Comparison of ENCODE assay signal across 8 cellular contexts in the genomic region with DNA sequence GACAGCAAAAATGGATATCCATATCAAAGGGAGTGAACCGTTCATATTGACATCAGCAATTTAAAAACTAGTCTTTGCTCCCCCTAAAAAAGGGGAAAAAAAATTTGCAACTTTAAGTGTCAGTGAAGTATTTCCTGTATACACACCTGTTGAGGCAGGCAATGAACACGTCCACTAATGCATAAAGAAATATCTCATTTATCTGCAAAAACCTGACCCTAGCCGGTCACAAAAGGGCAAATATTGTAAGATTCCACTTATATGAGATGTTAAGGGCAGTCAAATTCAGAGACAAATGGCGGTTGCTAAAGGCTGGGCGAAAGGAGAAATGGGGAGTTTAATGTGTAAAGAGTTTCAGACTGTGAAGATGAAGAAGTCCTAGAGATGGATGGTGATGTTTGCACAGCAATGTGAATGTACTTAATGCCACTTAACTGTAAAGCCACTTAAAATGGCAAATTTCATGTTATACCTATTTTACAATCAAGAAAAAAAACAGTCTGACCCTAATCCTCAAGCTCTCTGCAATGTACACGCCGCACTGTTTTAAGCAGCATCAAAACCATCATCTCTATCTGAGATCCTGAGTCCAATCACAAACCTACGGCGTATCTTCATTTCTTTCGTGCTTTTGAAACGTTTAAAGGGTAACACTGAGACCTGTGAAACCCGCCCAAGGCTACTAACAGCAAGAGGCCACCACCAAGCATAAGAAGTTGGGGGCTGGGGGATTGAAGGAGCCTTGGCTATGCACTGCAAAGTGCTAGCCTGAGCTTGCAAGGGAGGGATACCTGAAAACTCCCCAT. TPM values are rescaled to one million over a fixed set of nuclear protein-coding genes. Genes with fewer than 3 reads are reported as not detected.
DNase-seq lines count a peak whose midpoint lies in the region; ATAC-seq and TF ChIP-seq lines count a peak whose summit lies in the region.

No MANE protein-coding gene starts in this region.

- peak overlapping the region; percentile 94 for H3K27ac Mint-ChIP-seq in Caco-2 (ENCODE audit: unreplicated experiment)
- H3K27ac Mint-ChIP-seq in nephron = peak overlapping the region; percentile 88 to 92 (median 91)

- H3K4me3 Mint-ChIP-seq in Caco-2 (ENCODE audit: unreplicated experiment) (peak overlapping the region; percentile 97), nephron (peak overlapping the region; percentile 88 to 93 (median 88))

- TSS peak; percentile 11 for BruUV-seq in Caco-2 (replicated peaks; lab: Mats Ljungman, UMichigan)

- H3K9me3 ChIP-seq in Caco-2 (no peaks in the 10 kb centered on the region), MG63 (no peaks in the 10 kb centered on the region), colonic mucosa (no peaks in the 10 kb centered on the region)

- POLR2A ChIA-PET in Caco-2 (lab: Charles Lee) = no interaction called here

- H3K36me3 ChIP-seq in Caco-2 (ENCODE audit: control insufficient read depth, insufficient read depth, low read length) (no peaks in the 10 kb centered on the region), MG63 (peaks cover 55% of the 10 kb centered on the region), colonic mucosa (no peaks in the 10 kb centered on the region)

- peak overlapping the region; percentile 76 for H3K4me3 ChIP-seq in Caco-2 (ENCODE audit: low read depth, low read length)
- H3K4me3 ChIP-seq in MG63 = peak overlapping the region; percentile 82
- peak overlapping the region; percentile 81 for H3K4me3 ChIP-seq in colonic mucosa

- TF ChIP-seq CTCF in Caco-2 (IDR thresholded peaks at IDR 0.05; ENCODE audit: insufficient read depth in 1 of 2, low read depth in 1 of 2, low read length in 1 of 2, severe bottlenecking in 1 of 2, unreplicated experiment in 1 of 2) (no peak), colonic mucosa (IDR thresholded peaks at IDR 0.05) (no peak), nephron (IDR thresholded peaks at IDR 0.05; ENCODE audit: unreplicated experiment in 3 of 3) (no peak)

- H3K27me3 ChIP-seq in Caco-2 (replicated peaks; ENCODE audit: control insufficient read depth, insufficient read depth, low read length) (no peaks in the 10 kb centered on the region; the same call in 1 of the 2 replicates), MG63 (no peaks in the 10 kb centered on the region), colonic mucosa (no peaks in the 10 kb centered on the region)

- H3K4me1 ChIP-seq in Caco-2 (peaks cover 5% of the 10 kb centered on the region), colonic mucosa (peaks cover 4% of the 10 kb centered on the region)

- H3K4me1 Mint-ChIP-seq in Caco-2 (ENCODE audit: low read depth, unreplicated experiment) (peaks cover 7% of the 10 kb centered on the region), nephron (peaks cover 24% of the 10 kb centered on the region)

- intact Hi-C loops in Caco-2 (cut with micrococcal nuclease; ENCODE audit: unreplicated experiment) = no loop called here
- intact Hi-C loops in colonic mucosa (cut with DNase I) = no loop called here

- CTCF ChIA-PET in Caco-2 (lab: Charles Lee) = no interaction called here

- DNase-seq in Caco-2 (peak in 1 of 2 experiments; percentile 4), MG63 (no peak), colonic mucosa (no peak), retina (no peak), inferior parietal cortex (ENCODE audit: extremely low spot score) (no peak)
- no peak for DNase-seq in effector CD4-positive, alpha-beta T cell

- H3K27ac ChIP-seq in colonic mucosa = peak overlapping the region; percentile 92

- no peaks in the 10 kb centered on the region for H3K9me3 Mint-ChIP-seq in Caco-2 (ENCODE audit: unreplicated experiment)
- peaks cover 3% of the 10 kb centered on the region for H3K9me3 Mint-ChIP-seq in nephron

- H3K36me3 Mint-ChIP-seq in Caco-2 (ENCODE audit: insufficient read depth, unreplicated experiment) (peaks cover 36% of the 10 kb centered on the region), nephron (ENCODE audit: low read depth) (peaks cover 25% of the 10 kb centered on the region)

- H3K9ac ChIP-seq in colonic mucosa (ENCODE audit: low read depth in 2 of 2, low read length in 2 of 2) = peak overlapping the region; percentile 90 to 98

- ATAC-seq in GM21423 (IDR thresholded peaks at IDR 0.05; ENCODE audit: unreplicated experiment) = no peak

- H3K27me3 Mint-ChIP-seq in Caco-2 (ENCODE audit: insufficient read depth, unreplicated experiment) (no peaks in the 10 kb centered on the region), nephron (ENCODE audit: low read depth) (no peaks in the 10 kb centered on the region)

RNA-seq across cellular contexts. Expression of gene PARN, which starts 1.1 kb away (rescaled TPM):
- total RNA-seq in Caco-2 (2022) (27.1 and 30.7 TPM in 2 replicates), colonic mucosa (10 to 100 TPM; 24.2 to 25.6 TPM)
- 44.3 and 131 TPM in 2 replicates for total RNA-seq in MG63 (2014; rRNA removed; shearing (Covaris generic); ENCODE audit: low replicate concordance)

RNA-seq across cellular contexts. Expression of gene BFAR, which starts 3.7 kb away (rescaled TPM):
- total RNA-seq in Caco-2 (2022) (41.3 and 42.7 TPM in 2 replicates), colonic mucosa (10 to 100 TPM; 37.3 to 72.2 TPM)
- 121 and 179 TPM in 2 replicates for total RNA-seq in MG63 (2014; rRNA removed; shearing (Covaris generic); ENCODE audit: low replicate concordance)
